25 cellular contexts compared by ENCODE assay signal in genomic region chr14:104348741-104349140, GRCh38.
"Had no signal": no experiment of that assay in that cellular context is flagged by ENCODE, and none has a peak within 500 bp of the region (broad histone marks: within the 10 kb centered on the region; RNA-seq: fewer than 3 reads in every experiment).

No MANE protein-coding gene starts in this region.

- FAIRE-seq: kidney, small intestine had no signal

- H3K36me3 ChIP-seq: gastrocnemius medialis, neural progenitor cell, prostate gland, right atrium auricular region, suprapubic skin, transverse colon, upper lobe of right lung, vagina had no signal

- H2AFZ ChIP-seq: neural progenitor cell had no signal

- DNase-seq: effector CD4-positive, alpha-beta T cell; foreskin fibroblast; kidney; mucosa of descending colon; naive B cell; nucleus accumbens; small intestine; stimulated activated CD4-positive, alpha-beta T cell treated with anti-CD3 and anti-CD28 coated beads, Interleukin-15, amount 100 ng/mL, for 24 hours; stimulated activated CD4-positive, alpha-beta T cell treated with anti-CD3 and anti-CD28 coated beads, Interleukin-2, amount 100 ng/mL, for 48 hours; stimulated activated CD8-positive, alpha-beta memory T cell treated with anti-CD3 and anti-CD28 coated beads, Interleukin-4, amount 100 ng/mL, for 48 hours; stimulated activated naive CD4-positive, alpha-beta T cell; stimulated activated naive CD8-positive, alpha-beta T cell treated with anti-CD3 and anti-CD28 coated beads, Interleukin-15, amount 100 ng/mL, for 72 hours; transverse colon; upper lobe of right lung had no signal

- H3K9ac ChIP-seq: neural progenitor cell had no signal

- ATAC-seq: esophagus mucosa; gastrocnemius medialis; left lobe of liver; mucosa of descending colon; stimulated activated naive CD8-positive, alpha-beta T cell treated with anti-CD3 and anti-CD28 coated beads, Interleukin-15, amount 100 ng/mL, for 72 hours; upper lobe of right lung had no signal

- H3K9me3 ChIP-seq: gastrocnemius medialis, mucosa of descending colon, prostate gland, suprapubic skin, transverse colon, upper lobe of right lung, vagina had no signal

- H3K4me3 ChIP-seq: dorsolateral prefrontal cortex, gastrocnemius medialis, lung, mucosa of descending colon, neural progenitor cell, prostate gland, right atrium auricular region, suprapubic skin, transverse colon, upper lobe of right lung, vagina had no signal

- H3K4me2 ChIP-seq: neural progenitor cell had no signal

- H3K27me3 ChIP-seq: neural progenitor cell, right atrium auricular region, vagina had no signal

- H3K4me1 ChIP-seq: gastrocnemius medialis, neural progenitor cell, suprapubic skin, upper lobe of right lung, vagina had no signal

- H3K27ac ChIP-seq: dorsolateral prefrontal cortex, epithelial cell of prostate, gastrocnemius medialis, neural progenitor cell, prostate gland, right atrium auricular region, suprapubic skin, transverse colon, upper lobe of right lung, vagina had no signal
